18 cellular contexts compared by ENCODE assay signal in the genomic region with DNA sequence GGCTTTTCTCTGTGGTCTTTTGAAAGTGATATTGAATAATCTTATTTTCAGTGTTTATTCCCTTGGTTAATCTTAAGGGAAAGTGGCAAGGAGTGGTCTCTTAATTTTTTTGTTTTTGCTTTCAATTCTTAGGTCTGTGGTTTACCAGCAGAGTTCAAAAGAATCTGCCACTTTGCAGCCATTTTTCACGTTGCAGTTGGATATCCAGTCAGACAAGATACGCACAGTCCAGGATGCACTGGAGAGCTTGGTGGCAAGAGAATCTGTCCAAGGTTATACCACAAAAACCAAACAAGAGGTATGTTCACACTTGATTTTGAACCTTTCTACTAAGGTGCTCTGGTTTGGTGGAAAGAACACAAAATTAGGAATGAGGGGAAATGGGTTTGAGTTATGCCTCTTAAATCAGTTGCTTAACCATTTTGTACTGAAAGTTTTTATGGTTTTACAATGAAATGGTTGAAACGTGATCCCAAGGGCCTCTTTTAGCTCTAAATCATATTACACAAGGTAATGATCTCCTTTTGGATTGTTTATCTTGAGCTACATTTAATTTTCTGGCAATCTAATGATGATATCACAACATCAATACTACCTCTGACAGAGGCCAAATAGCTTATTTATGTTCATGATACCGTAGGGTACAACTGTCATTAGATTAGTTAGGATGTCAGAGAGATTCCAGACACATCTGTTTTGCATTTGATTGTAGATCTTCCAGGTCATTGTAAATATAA. TPM values are rescaled to one million over a fixed set of nuclear protein-coding genes. Genes with fewer than 3 reads are reported as not detected.
DNase-seq lines count a peak whose midpoint lies in the region; ATAC-seq and TF ChIP-seq lines count a peak whose summit lies in the region.
"Had no signal": no experiment of that assay in that cellular context is flagged by ENCODE, and none has a peak within 500 bp of the region (broad histone marks: within the 10 kb centered on the region; RNA-seq: fewer than 3 reads in every experiment).

No MANE protein-coding gene starts in this region.

- H3K27ac Mint-ChIP-seq in activated T-cell treated with anti-CD3 and anti-CD28 coated beads, Interleukin-2, amount 50 U/mL, for 24 hours = peak overlapping the region; percentile 61
- H3K27ac Mint-ChIP-seq in osteocyte (ENCODE audit: unreplicated experiment) = peak overlapping the region; percentile 35
- H3K27ac Mint-ChIP-seq: progenitor cell of endocrine pancreas had no signal

- no peaks in the 10 kb centered on the region for H3K9me3 Mint-ChIP-seq in activated T-cell treated with anti-CD3 and anti-CD28 coated beads, Interleukin-2, amount 50 U/mL, for 24 hours
- no peaks in the 10 kb centered on the region for H3K9me3 Mint-ChIP-seq in osteocyte (ENCODE audit: unreplicated experiment)
- H3K9me3 Mint-ChIP-seq: activated naive CD4-positive, alpha-beta T cell treated with anti-CD3 and anti-CD28 coated beads, Interleukin-2, amount 50 U/mL, for 72 hours had no signal

- H3K9me3 ChIP-seq in adipocyte (ENCODE audit: control insufficient read depth, low read length) = no peaks in the 10 kb centered on the region
- H3K9me3 ChIP-seq: gastrocnemius medialis, spleen had no signal

- no peak for TF ChIP-seq CTCF in osteocyte (IDR thresholded peaks at IDR 0.05)

- H3K36me3 Mint-ChIP-seq in activated T-cell treated with anti-CD3 and anti-CD28 coated beads, Interleukin-2, amount 50 U/mL, for 24 hours (ENCODE audit: low read depth) = peaks cover 95% of the 10 kb centered on the region
- peaks cover 61% of the 10 kb centered on the region for H3K36me3 Mint-ChIP-seq in osteocyte (ENCODE audit: unreplicated experiment)

- H3K4me3 Mint-ChIP-seq in activated T-cell treated with anti-CD3 and anti-CD28 coated beads, Interleukin-2, amount 50 U/mL, for 24 hours = no peak overlapping the region
- H3K4me3 Mint-ChIP-seq in osteocyte (ENCODE audit: unreplicated experiment) = no peak overlapping the region

- H3K27me3 ChIP-seq in adipocyte (replicated peaks; ENCODE audit: control insufficient read depth, insufficient read depth, low read length) = no peaks in the 10 kb centered on the region
- H3K27me3 ChIP-seq: gastrocnemius medialis, spleen had no signal

- POLR2A ChIA-PET in HEK293T (lab: Yijun Ruan, JAX) = no interaction called here

- H3K4me1 Mint-ChIP-seq in activated T-cell treated with anti-CD3 and anti-CD28 coated beads, Interleukin-2, amount 50 U/mL, for 24 hours (ENCODE audit: low read depth) = peaks cover 33% of the 10 kb centered on the region
- peaks cover 16% of the 10 kb centered on the region for H3K4me1 Mint-ChIP-seq in osteocyte (ENCODE audit: unreplicated experiment)

- H3K4me3 ChIP-seq in adipocyte (ENCODE audit: low read length) = no peak overlapping the region
- H3K4me3 ChIP-seq: gastrocnemius medialis, spleen had no signal

- H3K4me1 ChIP-seq in adipocyte (ENCODE audit: control insufficient read depth, insufficient read depth, low read length) = peaks cover 6% of the 10 kb centered on the region

- no peak for ATAC-seq in HG03457 (IDR thresholded peaks at IDR 0.05; ENCODE audit: unreplicated experiment)
- ATAC-seq: activated naive CD4-positive, alpha-beta T cell treated with anti-CD3 and anti-CD28 coated beads, Interleukin-2, amount 50 U/mL, for 72 hours; gastrocnemius medialis had no signal

- H3K9ac ChIP-seq in adipocyte (ENCODE audit: low read length) = no peak overlapping the region

- CTCF ChIA-PET in HEK293T (lab: Yijun Ruan, JAX) = interaction anchor here (1.1 to 1.2 kb wide), 3 partner anchors 14 to 203 kb away, joined by 3 to 5 read pairs (median 4); no protein-coding TSS in a partner anchor

- H3K27me3 Mint-ChIP-seq in activated T-cell treated with anti-CD3 and anti-CD28 coated beads, Interleukin-2, amount 50 U/mL, for 24 hours = no peaks in the 10 kb centered on the region
- no peaks in the 10 kb centered on the region for H3K27me3 Mint-ChIP-seq in osteocyte (ENCODE audit: unreplicated experiment)
- H3K27me3 Mint-ChIP-seq: progenitor cell of endocrine pancreas had no signal

- no peak for DNase-seq in activated T-cell treated with anti-CD3 and anti-CD28 coated beads, Interleukin-2, amount 50 U/mL, for 24 hours
- no peak for DNase-seq in activated T-cell treated with anti-CD3 and anti-CD28 coated beads for 4 hours
- DNase-seq in HEK293T (ENCODE audit: extremely low spot score) = no peak
- peak; percentile 26 for DNase-seq in adipocyte (ENCODE audit: low read depth)
- no peak for DNase-seq in osteocyte (ENCODE audit: extremely low spot score, unreplicated experiment)
- DNase-seq in iPS-NIHi11 (ENCODE audit: low spot score) = no peak
- DNase-seq in NK-92 treated with Interleukin-12 subunit alpha and Interleukin-12 subunit beta, amount 100 ng/mL, for 24 hours (lab: John Stamatoyannopoulos, UW) = no peak
- DNase-seq: dermis blood vessel endothelial cell, gastrocnemius medialis, GOT3, NCI-H2107, NCI-H524 treated with DMSO at 0.1 percent for 48 hours, spleen, substantia nigra, WERI-Rb-1 had no signal

- peaks cover 75% of the 10 kb centered on the region for H3K36me3 ChIP-seq in adipocyte (ENCODE audit: control insufficient read depth, insufficient read depth, low read length, severe bottlenecking)

TF ChIP-seq in HEK293T, 16 proteins besides CTCF, POLR2A, EP300 and RAD21:
- no peak for TF ChIP-seq ZNF384 (IDR thresholded peaks at IDR 0.05)
- TF ChIP-seq, protein P1, sequence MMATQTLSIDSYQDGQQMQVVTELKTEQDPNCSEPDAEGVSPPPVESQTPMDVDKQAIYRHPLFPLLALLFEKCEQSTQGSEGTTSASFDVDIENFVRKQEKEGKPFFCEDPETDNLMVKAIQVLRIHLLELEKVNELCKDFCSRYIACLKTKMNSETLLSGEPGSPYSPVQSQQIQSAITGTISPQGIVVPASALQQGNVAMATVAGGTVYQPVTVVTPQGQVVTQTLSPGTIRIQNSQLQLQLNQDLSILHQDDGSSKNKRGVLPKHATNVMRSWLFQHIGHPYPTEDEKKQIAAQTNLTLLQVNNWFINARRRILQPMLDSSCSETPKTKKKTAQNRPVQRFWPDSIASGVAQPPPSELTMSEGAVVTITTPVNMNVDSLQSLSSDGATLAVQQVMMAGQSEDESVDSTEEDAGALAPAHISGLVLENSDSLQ (IDR thresholded peaks at IDR 0.05) = 0 out of 2 replicates have a peak, but pooled peaks have one; percentile 6
- no peak for TF ChIP-seq L3MBTL2 (conservative IDR thresholded peaks at IDR 0.05)
- no peak for TF ChIP-seq FOXM1 (IDR thresholded peaks at IDR 0.05; ENCODE audit: borderline replicate concordance)

RNA-seq across cellular contexts. Expression of a gene that starts 51.6 kb away (rescaled TPM):
- 3.3 and 3.5 TPM in 2 replicates for total RNA-seq in osteocyte
